1 cellular context compared by ENCODE assay signal in genomic region chr11:14892577-14892976, GRCh38.
A peak's percentile ranks its signal among the peaks of the same experiment; 100 is the strongest.
TF ChIP-seq lines count a peak whose summit lies in the region.

No MANE protein-coding gene starts in this region.

TF ChIP-seq in K562, 482 proteins besides CTCF, POLR2A, EP300 and RAD21 (continued from another document):
- no peak for TF ChIP-seq SIN3B (IDR thresholded peaks at IDR 0.05; ENCODE audit: low read depth)
- peak; percentile 13; the same call in 1 of the 2 replicates for TF ChIP-seq ZNF311 (CRISPR knock-in tag; IDR thresholded peaks at IDR 0.05)
- TF ChIP-seq STAT5B (CRISPR knock-in tag; IDR thresholded peaks at IDR 0.05) = no peak
- TF ChIP-seq ZSCAN32 (CRISPR knock-in tag; IDR thresholded peaks at IDR 0.05) = no peak
- TF ChIP-seq RB1 (IDR thresholded peaks at IDR 0.05; ENCODE audit: low read depth) = no peak
- TF ChIP-seq E2F6 (IDR thresholded peaks at IDR 0.05; ENCODE audit: borderline replicate concordance in 1 of 2, extremely low read depth in 1 of 2, insufficient read depth in 1 of 2, insufficient read length in 1 of 2, low read depth in 1 of 2, low read length in 1 of 2, poor library complexity in 1 of 2, severe bottlenecking in 1 of 2) = no peak
- TF ChIP-seq MAFG (tag; conservative IDR thresholded peaks at IDR 0.05) = peak; percentile 33
- TF ChIP-seq, protein P1, sequence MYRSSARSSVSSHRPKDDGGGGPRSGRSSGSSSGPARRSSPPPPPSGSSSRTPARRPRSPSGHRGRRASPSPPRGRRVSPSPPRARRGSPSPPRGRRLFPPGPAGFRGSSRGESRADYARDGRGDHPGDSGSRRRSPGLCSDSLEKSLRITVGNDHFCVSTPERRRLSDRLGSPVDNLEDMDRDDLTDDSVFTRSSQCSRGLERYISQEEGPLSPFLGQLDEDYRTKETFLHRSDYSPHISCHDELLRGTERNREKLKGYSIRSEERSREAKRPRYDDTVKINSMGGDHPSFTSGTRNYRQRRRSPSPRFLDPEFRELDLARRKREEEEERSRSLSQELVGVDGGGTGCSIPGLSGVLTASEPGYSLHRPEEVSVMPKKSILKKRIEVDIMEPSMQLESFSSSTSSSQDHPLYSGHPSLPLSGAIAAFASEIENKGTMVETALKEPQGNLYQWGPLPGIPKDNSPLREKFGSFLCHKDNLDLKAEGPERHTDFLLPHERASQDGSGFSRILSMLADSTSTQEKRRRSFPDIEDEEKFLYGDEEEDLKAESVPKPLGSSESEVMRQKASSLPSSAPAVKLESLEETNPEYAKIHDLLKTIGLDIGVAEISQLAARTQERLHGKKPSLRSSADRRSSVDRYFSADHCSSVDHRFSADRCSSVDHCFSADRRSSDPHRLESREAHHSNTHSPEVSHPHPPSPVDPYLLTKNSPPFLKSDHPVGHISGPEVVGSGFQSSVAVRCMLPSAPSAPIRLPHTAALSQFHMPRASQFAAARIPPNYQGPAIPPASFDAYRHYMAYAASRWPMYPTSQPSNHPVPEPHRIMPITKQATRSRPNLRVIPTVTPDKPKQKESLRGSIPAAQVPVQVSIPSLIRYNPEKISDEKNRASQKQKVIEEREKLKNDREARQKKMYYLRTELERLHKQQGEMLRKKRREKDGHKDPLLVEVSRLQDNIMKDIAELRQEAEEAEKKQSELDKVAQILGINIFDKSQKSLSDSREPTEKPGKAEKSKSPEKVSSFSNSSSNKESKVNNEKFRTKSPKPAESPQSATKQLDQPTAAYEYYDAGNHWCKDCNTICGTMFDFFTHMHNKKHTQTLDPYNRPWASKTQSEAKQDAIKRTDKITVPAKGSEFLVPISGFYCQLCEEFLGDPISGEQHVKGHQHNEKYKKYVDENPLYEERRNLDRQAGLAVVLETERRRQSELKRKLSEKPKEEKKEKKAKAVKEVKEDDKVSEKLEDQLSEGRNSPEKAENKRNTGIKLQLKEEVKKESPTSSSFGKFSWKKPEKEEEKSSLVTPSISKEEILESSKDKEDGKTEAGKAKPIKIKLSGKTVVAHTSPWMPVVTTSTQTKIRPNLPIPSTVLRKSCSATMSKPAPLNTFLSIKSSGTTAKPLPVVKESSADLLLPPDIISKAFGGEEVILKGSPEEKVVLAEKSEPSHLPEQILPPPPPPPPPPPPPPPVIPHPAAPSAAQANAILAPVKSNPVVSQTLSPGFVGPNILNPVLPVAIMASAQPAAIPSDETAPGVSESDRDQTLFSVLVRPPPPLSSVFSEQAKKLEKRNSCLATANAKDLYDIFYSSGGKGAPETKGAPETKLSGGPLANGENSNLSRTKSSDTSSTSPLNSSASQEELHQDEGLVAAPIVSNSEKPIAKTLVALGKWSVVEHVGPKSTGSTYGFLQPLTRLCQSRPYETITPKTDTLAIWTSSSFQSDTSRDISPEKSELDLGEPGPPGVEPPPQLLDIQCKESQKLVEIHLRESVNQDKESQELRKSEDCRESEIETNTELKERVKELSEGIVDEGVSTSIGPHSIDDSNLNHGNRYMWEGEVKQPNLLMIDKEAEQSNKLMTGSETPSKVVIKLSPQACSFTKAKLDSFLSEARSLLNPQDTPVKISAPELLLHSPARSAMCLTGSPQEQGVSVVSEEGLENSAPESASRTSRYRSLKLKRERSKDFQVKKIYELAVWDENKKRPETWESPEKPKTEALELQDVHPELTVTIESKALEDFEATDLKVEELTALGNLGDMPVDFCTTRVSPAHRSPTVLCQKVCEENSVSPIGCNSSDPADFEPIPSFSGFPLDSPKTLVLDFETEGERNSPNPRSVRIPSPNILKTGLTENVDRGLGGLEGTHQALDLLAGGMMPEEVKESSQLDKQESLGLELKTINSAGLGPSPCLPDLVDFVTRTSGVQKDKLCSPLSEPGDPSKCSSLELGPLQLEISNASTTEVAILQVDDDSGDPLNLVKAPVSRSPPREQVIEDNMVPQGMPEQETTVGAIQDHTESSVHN (IDR thresholded peaks at IDR 0.05; ENCODE audit: borderline replicate concordance in 1 of 2, low read depth in 1 of 2) = 0 out of 4 replicates have a peak, but pooled peaks of 1 of the 2 experiments have one; percentile 1
- no peak for TF ChIP-seq HIVEP1 (CRISPR knock-in tag; IDR thresholded peaks at IDR 0.05)
- TF ChIP-seq MECOM (CRISPR knock-in tag; IDR thresholded peaks at IDR 0.05) = no peak
- no peak for TF ChIP-seq ZNF212 (CRISPR knock-in tag; IDR thresholded peaks at IDR 0.05)
- TF ChIP-seq C11orf30 (IDR thresholded peaks at IDR 0.05; ENCODE audit: low read depth) = peak; percentile 84
- TF ChIP-seq, protein P2, sequence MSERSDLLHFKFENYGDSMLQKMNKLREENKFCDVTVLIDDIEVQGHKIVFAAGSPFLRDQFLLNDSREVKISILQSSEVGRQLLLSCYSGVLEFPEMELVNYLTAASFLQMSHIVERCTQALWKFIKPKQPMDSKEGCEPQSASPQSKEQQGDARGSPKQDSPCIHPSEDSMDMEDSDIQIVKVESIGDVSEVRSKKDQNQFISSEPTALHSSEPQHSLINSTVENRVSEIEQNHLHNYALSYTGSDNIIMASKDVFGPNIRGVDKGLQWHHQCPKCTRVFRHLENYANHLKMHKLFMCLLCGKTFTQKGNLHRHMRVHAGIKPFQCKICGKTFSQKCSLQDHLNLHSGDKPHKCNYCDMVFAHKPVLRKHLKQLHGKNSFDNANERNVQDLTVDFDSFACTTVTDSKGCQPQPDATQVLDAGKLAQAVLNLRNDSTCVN (CRISPR knock-in tag; IDR thresholded peaks at IDR 0.05) = no peak
- TF ChIP-seq ZNF584 (CRISPR knock-in tag; IDR thresholded peaks at IDR 0.05; ENCODE audit: low read depth) = 0 out of 2 replicates have a peak, but pooled peaks have one; percentile 23
- no peak for TF ChIP-seq ETS2 (tag; IDR thresholded peaks at IDR 0.05; ENCODE audit: borderline replicate concordance, poor library complexity, severe bottlenecking)
- peak; percentile 5 for TF ChIP-seq E2F8 (IDR thresholded peaks at IDR 0.05; ENCODE audit: low read depth, partially characterized antibody)
- TF ChIP-seq, protein P3, sequence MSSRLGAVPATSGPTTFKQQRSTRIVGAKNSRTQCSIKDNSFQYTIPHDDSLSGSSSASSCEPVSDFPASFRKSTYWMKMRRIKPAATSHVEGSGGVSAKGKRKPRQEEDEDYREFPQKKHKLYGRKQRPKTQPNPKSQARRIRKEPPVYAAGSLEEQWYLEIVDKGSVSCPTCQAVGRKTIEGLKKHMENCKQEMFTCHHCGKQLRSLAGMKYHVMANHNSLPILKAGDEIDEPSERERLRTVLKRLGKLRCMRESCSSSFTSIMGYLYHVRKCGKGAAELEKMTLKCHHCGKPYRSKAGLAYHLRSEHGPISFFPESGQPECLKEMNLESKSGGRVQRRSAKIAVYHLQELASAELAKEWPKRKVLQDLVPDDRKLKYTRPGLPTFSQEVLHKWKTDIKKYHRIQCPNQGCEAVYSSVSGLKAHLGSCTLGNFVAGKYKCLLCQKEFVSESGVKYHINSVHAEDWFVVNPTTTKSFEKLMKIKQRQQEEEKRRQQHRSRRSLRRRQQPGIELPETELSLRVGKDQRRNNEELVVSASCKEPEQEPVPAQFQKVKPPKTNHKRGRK (tag; IDR thresholded peaks at IDR 0.05) = no peak
- no peak for TF ChIP-seq LEF1 (IDR thresholded peaks at IDR 0.05)
- no peak for TF ChIP-seq ZNF561 (CRISPR knock-in tag; conservative IDR thresholded peaks at IDR 0.05)
- TF ChIP-seq FOS (IDR thresholded peaks at IDR 0.05; ENCODE audit: extremely low read depth, insufficient read length) = no peak
- TF ChIP-seq MTF1 (CRISPR knock-in tag; IDR thresholded peaks at IDR 0.05; ENCODE audit: borderline replicate concordance) = no peak
- TF ChIP-seq NR0B1 (IDR thresholded peaks at IDR 0.05; ENCODE audit: partially characterized antibody) = no peak
- no peak for TF ChIP-seq SMAD3 (CRISPR knock-in tag; conservative IDR thresholded peaks at IDR 0.05)
- TF ChIP-seq ZNF444 (CRISPR knock-in tag; IDR thresholded peaks at IDR 0.05) = no peak
- 0 out of 2 replicates have a peak, but pooled peaks have one; percentile 13 for TF ChIP-seq DMBX1 (CRISPR knock-in tag; IDR thresholded peaks at IDR 0.05; ENCODE audit: borderline replicate concordance)
- TF ChIP-seq NR3C1 (CRISPR knock-in tag; IDR thresholded peaks at IDR 0.05) = no peak
- TF ChIP-seq NBN (IDR thresholded peaks at IDR 0.05; ENCODE audit: low read depth) = no peak
